ENCODE assay signal across 1 cellular context in genomic region chr4:70705146-70705855, GRCh38.
TF ChIP-seq lines count a peak whose summit lies in the region.

No MANE protein-coding gene starts in this region.

TF ChIP-seq in HepG2, 621 proteins besides CTCF, POLR2A, EP300 and RAD21 (continued from another document and continues in another):
- peak; percentile 77 for TF ChIP-seq ASH2L (IDR thresholded peaks at IDR 0.05; ENCODE audit: insufficient read length, low read depth, low read length)
- no peak for TF ChIP-seq ADNP (CRISPR knock-in tag; IDR thresholded peaks at IDR 0.05)
- TF ChIP-seq PBX3 (CRISPR knock-in tag; IDR thresholded peaks at IDR 0.05; ENCODE audit: borderline replicate concordance): 0 out of 2 replicates have a peak, but pooled peaks have one; percentile 47
- TF ChIP-seq ZNF510 (CRISPR knock-in tag; IDR thresholded peaks at IDR 0.05; ENCODE audit: low read depth): no peak
- TF ChIP-seq, protein P1, sequence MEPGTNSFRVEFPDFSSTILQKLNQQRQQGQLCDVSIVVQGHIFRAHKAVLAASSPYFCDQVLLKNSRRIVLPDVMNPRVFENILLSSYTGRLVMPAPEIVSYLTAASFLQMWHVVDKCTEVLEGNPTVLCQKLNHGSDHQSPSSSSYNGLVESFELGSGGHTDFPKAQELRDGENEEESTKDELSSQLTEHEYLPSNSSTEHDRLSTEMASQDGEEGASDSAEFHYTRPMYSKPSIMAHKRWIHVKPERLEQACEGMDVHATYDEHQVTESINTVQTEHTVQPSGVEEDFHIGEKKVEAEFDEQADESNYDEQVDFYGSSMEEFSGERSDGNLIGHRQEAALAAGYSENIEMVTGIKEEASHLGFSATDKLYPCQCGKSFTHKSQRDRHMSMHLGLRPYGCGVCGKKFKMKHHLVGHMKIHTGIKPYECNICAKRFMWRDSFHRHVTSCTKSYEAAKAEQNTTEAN (CRISPR knock-in tag; conservative IDR thresholded peaks at IDR 0.05): no peak
- no peak for TF ChIP-seq KDM4B (CRISPR knock-in tag; IDR thresholded peaks at IDR 0.05)
- TF ChIP-seq ZNF660 (CRISPR knock-in tag; IDR thresholded peaks at IDR 0.05; ENCODE audit: borderline replicate concordance, low read depth): no peak
- TF ChIP-seq ZNF383 (CRISPR knock-in tag; IDR thresholded peaks at IDR 0.05; ENCODE audit: borderline replicate concordance): no peak
- peak; percentile 68 for TF ChIP-seq AGO2 (optimal IDR thresholded peaks at IDR 0.05; ENCODE audit: low read depth, low read length)
- TF ChIP-seq TRAFD1 (CRISPR knock-in tag; IDR thresholded peaks at IDR 0.05; ENCODE audit: borderline replicate concordance): no peak
- TF ChIP-seq, protein P2, sequence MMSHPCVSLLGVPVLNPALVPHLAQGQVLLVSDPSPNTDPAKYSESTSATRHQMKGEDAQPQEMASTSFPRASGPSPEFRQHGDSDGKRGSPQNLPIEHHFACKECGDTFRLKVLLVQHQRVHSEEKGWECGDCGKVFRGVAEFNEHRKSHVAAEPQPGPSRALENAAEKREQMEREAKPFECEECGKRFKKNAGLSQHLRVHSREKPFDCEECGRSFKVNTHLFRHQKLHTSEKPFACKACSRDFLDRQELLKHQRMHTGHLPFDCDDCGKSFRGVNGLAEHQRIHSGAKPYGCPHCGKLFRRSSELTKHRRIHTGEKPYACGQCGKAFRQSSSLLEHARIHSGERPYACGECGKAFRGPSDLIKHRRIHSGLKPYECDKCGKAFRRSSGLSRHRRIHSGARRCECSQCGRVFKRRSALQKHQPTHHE (CRISPR knock-in tag; IDR thresholded peaks at IDR 0.05; ENCODE audit: borderline replicate concordance): 0 out of 2 replicates have a peak, but pooled peaks have one; percentile 55
- TF ChIP-seq YEATS2 (CRISPR knock-in tag; IDR thresholded peaks at IDR 0.05; ENCODE audit: borderline replicate concordance): peak; percentile 59; the same call in 1 of the 2 replicates
- no peak for TF ChIP-seq ZNF253 (CRISPR knock-in tag; IDR thresholded peaks at IDR 0.05; ENCODE audit: borderline replicate concordance)
- TF ChIP-seq, protein P3, sequence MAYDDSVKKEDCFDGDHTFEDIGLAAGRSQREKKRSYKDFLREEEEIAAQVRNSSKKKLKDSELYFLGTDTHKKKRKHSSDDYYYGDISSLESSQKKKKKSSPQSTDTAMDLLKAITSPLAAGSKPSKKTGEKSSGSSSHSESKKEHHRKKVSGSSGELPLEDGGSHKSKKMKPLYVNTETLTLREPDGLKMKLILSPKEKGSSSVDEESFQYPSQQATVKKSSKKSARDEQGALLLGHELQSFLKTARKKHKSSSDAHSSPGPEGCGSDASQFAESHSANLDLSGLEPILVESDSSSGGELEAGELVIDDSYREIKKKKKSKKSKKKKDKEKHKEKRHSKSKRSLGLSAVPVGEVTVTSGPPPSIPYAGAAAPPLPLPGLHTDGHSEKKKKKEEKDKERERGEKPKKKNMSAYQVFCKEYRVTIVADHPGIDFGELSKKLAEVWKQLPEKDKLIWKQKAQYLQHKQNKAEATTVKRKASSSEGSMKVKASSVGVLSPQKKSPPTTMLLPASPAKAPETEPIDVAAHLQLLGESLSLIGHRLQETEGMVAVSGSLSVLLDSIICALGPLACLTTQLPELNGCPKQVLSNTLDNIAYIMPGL (CRISPR knock-in tag; IDR thresholded peaks at IDR 0.05; ENCODE audit: borderline replicate concordance in 1 of 2, low read depth in 1 of 2): peak in 1 of 2 experiments; percentile 73; a peak in 3 of 4 replicates
- no peak for TF ChIP-seq ZNF710 (CRISPR knock-in tag; IDR thresholded peaks at IDR 0.05; ENCODE audit: borderline replicate concordance)
- TF ChIP-seq ZNF282 (IDR thresholded peaks at IDR 0.05; ENCODE audit: partially characterized antibody): no peak
- TF ChIP-seq ARNT2 (CRISPR knock-in tag; IDR thresholded peaks at IDR 0.05; ENCODE audit: low read depth): no peak; the same call in 1 of the 2 replicates
- TF ChIP-seq, protein P4, sequence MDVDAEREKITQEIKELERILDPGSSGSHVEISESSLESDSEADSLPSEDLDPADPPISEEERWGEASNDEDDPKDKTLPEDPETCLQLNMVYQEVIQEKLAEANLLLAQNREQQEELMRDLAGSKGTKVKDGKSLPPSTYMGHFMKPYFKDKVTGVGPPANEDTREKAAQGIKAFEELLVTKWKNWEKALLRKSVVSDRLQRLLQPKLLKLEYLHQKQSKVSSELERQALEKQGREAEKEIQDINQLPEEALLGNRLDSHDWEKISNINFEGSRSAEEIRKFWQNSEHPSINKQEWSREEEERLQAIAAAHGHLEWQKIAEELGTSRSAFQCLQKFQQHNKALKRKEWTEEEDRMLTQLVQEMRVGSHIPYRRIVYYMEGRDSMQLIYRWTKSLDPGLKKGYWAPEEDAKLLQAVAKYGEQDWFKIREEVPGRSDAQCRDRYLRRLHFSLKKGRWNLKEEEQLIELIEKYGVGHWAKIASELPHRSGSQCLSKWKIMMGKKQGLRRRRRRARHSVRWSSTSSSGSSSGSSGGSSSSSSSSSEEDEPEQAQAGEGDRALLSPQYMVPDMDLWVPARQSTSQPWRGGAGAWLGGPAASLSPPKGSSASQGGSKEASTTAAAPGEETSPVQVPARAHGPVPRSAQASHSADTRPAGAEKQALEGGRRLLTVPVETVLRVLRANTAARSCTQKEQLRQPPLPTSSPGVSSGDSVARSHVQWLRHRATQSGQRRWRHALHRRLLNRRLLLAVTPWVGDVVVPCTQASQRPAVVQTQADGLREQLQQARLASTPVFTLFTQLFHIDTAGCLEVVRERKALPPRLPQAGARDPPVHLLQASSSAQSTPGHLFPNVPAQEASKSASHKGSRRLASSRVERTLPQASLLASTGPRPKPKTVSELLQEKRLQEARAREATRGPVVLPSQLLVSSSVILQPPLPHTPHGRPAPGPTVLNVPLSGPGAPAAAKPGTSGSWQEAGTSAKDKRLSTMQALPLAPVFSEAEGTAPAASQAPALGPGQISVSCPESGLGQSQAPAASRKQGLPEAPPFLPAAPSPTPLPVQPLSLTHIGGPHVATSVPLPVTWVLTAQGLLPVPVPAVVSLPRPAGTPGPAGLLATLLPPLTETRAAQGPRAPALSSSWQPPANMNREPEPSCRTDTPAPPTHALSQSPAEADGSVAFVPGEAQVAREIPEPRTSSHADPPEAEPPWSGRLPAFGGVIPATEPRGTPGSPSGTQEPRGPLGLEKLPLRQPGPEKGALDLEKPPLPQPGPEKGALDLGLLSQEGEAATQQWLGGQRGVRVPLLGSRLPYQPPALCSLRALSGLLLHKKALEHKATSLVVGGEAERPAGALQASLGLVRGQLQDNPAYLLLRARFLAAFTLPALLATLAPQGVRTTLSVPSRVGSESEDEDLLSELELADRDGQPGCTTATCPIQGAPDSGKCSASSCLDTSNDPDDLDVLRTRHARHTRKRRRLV (CRISPR knock-in tag; IDR thresholded peaks at IDR 0.05): no peak
- TF ChIP-seq SMARCC2 (IDR thresholded peaks at IDR 0.05): no peak
- TF ChIP-seq, protein P5, sequence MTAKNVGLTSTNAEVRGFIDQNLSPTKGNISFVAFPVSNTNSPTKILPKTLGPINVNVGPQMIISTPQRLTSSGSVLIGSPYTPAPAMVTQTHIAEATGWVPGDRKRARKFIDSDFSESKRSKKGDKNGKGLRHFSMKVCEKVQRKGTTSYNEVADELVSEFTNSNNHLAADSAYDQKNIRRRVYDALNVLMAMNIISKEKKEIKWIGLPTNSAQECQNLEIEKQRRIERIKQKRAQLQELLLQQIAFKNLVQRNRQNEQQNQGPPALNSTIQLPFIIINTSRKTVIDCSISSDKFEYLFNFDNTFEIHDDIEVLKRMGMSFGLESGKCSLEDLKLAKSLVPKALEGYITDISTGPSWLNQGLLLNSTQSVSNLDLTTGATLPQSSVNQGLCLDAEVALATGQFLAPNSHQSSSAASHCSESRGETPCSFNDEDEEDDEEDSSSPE (CRISPR knock-in tag; IDR thresholded peaks at IDR 0.05): peak; percentile 62; the same call in 1 of the 2 replicates
- no peak for TF ChIP-seq U2AF1 (optimal IDR thresholded peaks at IDR 0.05; ENCODE audit: low read depth, low read length)
- TF ChIP-seq ARNT (IDR thresholded peaks at IDR 0.05): no peak
- TF ChIP-seq, protein P6, sequence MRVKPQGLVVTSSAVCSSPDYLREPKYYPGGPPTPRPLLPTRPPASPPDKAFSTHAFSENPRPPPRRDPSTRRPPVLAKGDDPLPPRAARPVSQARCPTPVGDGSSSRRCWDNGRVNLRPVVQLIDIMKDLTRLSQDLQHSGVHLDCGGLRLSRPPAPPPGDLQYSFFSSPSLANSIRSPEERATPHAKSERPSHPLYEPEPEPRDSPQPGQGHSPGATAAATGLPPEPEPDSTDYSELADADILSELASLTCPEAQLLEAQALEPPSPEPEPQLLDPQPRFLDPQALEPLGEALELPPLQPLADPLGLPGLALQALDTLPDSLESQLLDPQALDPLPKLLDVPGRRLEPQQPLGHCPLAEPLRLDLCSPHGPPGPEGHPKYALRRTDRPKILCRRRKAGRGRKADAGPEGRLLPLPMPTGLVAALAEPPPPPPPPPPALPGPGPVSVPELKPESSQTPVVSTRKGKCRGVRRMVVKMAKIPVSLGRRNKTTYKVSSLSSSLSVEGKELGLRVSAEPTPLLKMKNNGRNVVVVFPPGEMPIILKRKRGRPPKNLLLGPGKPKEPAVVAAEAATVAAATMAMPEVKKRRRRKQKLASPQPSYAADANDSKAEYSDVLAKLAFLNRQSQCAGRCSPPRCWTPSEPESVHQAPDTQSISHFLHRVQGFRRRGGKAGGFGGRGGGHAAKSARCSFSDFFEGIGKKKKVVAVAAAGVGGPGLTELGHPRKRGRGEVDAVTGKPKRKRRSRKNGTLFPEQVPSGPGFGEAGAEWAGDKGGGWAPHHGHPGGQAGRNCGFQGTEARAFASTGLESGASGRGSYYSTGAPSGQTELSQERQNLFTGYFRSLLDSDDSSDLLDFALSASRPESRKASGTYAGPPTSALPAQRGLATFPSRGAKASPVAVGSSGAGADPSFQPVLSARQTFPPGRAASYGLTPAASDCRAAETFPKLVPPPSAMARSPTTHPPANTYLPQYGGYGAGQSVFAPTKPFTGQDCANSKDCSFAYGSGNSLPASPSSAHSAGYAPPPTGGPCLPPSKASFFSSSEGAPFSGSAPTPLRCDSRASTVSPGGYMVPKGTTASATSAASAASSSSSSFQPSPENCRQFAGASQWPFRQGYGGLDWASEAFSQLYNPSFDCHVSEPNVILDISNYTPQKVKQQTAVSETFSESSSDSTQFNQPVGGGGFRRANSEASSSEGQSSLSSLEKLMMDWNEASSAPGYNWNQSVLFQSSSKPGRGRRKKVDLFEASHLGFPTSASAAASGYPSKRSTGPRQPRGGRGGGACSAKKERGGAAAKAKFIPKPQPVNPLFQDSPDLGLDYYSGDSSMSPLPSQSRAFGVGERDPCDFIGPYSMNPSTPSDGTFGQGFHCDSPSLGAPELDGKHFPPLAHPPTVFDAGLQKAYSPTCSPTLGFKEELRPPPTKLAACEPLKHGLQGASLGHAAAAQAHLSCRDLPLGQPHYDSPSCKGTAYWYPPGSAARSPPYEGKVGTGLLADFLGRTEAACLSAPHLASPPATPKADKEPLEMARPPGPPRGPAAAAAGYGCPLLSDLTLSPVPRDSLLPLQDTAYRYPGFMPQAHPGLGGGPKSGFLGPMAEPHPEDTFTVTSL (CRISPR knock-in tag; IDR thresholded peaks at IDR 0.05; ENCODE audit: borderline replicate concordance): no peak
- TF ChIP-seq CENPBD1 (CRISPR knock-in tag; IDR thresholded peaks at IDR 0.05; ENCODE audit: borderline replicate concordance, low read depth): no peak
- no peak for TF ChIP-seq CREB1 (IDR thresholded peaks at IDR 0.05)
- no peak for TF ChIP-seq CREB1 (CRISPR knock-in tag; IDR thresholded peaks at IDR 0.05)
- TF ChIP-seq GATAD2A (CRISPR knock-in tag; IDR thresholded peaks at IDR 0.05): no peak
- TF ChIP-seq, protein P7, sequence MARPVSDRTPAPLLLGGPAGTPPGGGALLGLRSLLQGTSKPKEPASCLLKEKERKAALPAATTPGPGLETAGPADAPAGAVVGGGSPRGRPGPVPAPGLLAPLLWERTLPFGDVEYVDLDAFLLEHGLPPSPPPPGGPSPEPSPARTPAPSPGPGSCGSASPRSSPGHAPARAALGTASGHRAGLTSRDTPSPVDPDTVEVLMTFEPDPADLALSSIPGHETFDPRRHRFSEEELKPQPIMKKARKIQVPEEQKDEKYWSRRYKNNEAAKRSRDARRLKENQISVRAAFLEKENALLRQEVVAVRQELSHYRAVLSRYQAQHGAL (CRISPR knock-in tag; IDR thresholded peaks at IDR 0.05; ENCODE audit: not compliant biosample characterization): no peak
- TF ChIP-seq ZNF501 (CRISPR knock-in tag; IDR thresholded peaks at IDR 0.05): peak; percentile 75; the same call in 1 of the 2 replicates
- TF ChIP-seq ZNF205 (CRISPR knock-in tag; IDR thresholded peaks at IDR 0.05): no peak
- no peak for TF ChIP-seq ZFP36 (IDR thresholded peaks at IDR 0.05; ENCODE audit: borderline replicate concordance, low read depth, low read length, partially characterized antibody)
- TF ChIP-seq NFIB (CRISPR knock-in tag; IDR thresholded peaks at IDR 0.05; ENCODE audit: borderline replicate concordance): no peak
